ENCODE assay signal across 1 cellular context in the genomic region with DNA sequence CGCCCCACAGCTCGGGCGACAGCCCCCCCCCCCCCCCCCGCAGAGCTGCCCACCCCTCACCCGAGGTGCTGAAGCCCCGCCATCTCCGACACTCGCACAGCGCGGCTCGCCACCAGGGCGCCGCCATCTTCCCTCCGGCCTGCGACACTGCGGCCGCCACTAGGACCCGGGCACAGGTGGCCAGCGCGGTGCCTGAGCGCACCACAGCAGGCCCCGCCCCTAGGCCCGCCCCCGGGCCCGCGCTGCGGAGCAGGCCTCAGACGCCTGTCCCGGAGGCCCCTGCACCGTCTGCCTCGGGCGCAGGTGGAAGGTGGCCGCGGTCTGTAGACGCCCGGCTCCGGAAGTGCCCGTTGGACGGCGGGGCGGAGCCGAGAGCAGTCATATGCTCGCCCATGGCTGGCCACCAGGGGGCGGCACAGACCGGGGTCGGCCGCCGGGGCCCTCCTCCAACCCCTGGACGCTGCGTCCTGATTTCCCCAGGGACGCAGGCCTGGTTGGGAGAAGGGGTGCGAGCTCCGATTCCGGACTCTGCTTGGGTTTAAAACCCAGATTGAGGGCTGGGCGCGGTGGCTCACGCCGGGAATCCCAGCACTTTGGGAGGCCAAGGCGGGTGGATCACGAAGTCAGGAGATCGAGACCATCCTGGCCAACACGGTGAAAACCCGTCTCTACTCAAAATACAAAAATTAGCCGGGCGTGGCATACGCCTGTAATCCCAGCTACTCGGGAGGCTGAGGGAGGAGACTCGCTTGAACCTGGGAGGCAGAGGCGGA.
TF ChIP-seq lines count a peak whose summit lies in the region.

A gene (minus strand): TSS at position 136 of the 773 bp plus-strand sequence. CDS start 9 bp downstream, at position 127.

TF ChIP-seq in GM12878, 131 proteins besides CTCF, POLR2A, EP300 and RAD21 (continued from another document):
- TF ChIP-seq, protein P1, sequence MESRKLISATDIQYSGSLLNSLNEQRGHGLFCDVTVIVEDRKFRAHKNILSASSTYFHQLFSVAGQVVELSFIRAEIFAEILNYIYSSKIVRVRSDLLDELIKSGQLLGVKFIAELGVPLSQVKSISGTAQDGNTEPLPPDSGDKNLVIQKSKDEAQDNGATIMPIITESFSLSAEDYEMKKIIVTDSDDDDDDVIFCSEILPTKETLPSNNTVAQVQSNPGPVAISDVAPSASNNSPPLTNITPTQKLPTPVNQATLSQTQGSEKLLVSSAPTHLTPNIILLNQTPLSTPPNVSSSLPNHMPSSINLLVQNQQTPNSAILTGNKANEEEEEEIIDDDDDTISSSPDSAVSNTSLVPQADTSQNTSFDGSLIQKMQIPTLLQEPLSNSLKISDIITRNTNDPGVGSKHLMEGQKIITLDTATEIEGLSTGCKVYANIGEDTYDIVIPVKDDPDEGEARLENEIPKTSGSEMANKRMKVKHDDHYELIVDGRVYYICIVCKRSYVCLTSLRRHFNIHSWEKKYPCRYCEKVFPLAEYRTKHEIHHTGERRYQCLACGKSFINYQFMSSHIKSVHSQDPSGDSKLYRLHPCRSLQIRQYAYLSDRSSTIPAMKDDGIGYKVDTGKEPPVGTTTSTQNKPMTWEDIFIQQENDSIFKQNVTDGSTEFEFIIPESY (IDR thresholded peaks at IDR 0.05) = no peak
- TF ChIP-seq, protein P2, sequence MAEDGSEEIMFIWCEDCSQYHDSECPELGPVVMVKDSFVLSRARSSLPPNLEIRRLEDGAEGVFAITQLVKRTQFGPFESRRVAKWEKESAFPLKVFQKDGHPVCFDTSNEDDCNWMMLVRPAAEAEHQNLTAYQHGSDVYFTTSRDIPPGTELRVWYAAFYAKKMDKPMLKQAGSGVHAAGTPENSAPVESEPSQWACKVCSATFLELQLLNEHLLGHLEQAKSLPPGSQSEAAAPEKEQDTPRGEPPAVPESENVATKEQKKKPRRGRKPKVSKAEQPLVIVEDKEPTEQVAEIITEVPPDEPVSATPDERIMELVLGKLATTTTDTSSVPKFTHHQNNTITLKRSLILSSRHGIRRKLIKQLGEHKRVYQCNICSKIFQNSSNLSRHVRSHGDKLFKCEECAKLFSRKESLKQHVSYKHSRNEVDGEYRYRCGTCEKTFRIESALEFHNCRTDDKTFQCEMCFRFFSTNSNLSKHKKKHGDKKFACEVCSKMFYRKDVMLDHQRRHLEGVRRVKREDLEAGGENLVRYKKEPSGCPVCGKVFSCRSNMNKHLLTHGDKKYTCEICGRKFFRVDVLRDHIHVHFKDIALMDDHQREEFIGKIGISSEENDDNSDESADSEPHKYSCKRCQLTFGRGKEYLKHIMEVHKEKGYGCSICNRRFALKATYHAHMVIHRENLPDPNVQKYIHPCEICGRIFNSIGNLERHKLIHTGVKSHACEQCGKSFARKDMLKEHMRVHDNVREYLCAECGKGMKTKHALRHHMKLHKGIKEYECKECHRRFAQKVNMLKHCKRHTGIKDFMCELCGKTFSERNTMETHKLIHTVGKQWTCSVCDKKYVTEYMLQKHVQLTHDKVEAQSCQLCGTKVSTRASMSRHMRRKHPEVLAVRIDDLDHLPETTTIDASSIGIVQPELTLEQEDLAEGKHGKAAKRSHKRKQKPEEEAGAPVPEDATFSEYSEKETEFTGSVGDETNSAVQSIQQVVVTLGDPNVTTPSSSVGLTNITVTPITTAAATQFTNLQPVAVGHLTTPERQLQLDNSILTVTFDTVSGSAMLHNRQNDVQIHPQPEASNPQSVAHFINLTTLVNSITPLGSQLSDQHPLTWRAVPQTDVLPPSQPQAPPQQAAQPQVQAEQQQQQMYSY (CRISPR knock-in tag; IDR thresholded peaks at IDR 0.05) = no peak
- TF ChIP-seq ZBED1 (IDR thresholded peaks at IDR 0.05; ENCODE audit: borderline replicate concordance) (no peak), EGR1 (IDR thresholded peaks at IDR 0.05; ENCODE audit: borderline replicate concordance in 1 of 2, low read depth in 2 of 2, low read length in 2 of 2) (peak in 1 of 2 experiments; percentile 71; a peak in 2 of 3 replicates), NFIC (IDR thresholded peaks at IDR 0.05; ENCODE audit: low read depth, low read length) (no peak), STAT3 (IDR thresholded peaks at IDR 0.05; ENCODE audit: low read depth, low read length) (no peak), MYB (IDR thresholded peaks at IDR 0.05; ENCODE audit: borderline replicate concordance, low read depth, low read length) (0 out of 2 replicates have a peak, but pooled peaks have one; percentile 41), SMARCA5 (IDR thresholded peaks at IDR 0.05) (peak; percentile 94; the same call in 1 of the 2 replicates), RELA (IDR thresholded peaks at IDR 0.05; ENCODE audit: borderline replicate concordance, partially characterized antibody) (peak; percentile 59), ZNF622 (IDR thresholded peaks at IDR 0.05) (no peak), TCF12 (IDR thresholded peaks at IDR 0.05; ENCODE audit: low read depth, low read length) (peak; percentile 69; the same call in 1 of the 2 replicates), SUPT20H (IDR thresholded peaks at IDR 0.05; ENCODE audit: borderline replicate concordance, control insufficient read depth, low read depth, low read length) (no peak), ZNF24 (IDR thresholded peaks at IDR 0.05) (0 out of 2 replicates have a peak, but pooled peaks have one; percentile 59), EZH2 (IDR thresholded peaks at IDR 0.05; ENCODE audit: borderline replicate concordance, control insufficient read depth, low read depth, low read length) (no peak), ZNF384 (IDR thresholded peaks at IDR 0.05; ENCODE audit: borderline replicate concordance, low read depth, low read length) (no peak), SP1 (IDR thresholded peaks at IDR 0.05; ENCODE audit: low read depth, low read length) (peak; percentile 55), RCOR1 (conservative IDR thresholded peaks at IDR 0.05; ENCODE audit: low read depth, low read length) (0 out of 2 replicates have a peak, but pooled peaks have one; percentile 43)
- TF ChIP-seq, protein P3, sequence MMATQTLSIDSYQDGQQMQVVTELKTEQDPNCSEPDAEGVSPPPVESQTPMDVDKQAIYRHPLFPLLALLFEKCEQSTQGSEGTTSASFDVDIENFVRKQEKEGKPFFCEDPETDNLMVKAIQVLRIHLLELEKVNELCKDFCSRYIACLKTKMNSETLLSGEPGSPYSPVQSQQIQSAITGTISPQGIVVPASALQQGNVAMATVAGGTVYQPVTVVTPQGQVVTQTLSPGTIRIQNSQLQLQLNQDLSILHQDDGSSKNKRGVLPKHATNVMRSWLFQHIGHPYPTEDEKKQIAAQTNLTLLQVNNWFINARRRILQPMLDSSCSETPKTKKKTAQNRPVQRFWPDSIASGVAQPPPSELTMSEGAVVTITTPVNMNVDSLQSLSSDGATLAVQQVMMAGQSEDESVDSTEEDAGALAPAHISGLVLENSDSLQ (IDR thresholded peaks at IDR 0.05) = peak; percentile 48
- TF ChIP-seq, protein P4, sequence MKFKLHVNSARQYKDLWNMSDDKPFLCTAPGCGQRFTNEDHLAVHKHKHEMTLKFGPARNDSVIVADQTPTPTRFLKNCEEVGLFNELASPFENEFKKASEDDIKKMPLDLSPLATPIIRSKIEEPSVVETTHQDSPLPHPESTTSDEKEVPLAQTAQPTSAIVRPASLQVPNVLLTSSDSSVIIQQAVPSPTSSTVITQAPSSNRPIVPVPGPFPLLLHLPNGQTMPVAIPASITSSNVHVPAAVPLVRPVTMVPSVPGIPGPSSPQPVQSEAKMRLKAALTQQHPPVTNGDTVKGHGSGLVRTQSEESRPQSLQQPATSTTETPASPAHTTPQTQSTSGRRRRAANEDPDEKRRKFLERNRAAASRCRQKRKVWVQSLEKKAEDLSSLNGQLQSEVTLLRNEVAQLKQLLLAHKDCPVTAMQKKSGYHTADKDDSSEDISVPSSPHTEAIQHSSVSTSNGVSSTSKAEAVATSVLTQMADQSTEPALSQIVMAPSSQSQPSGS (IDR thresholded peaks at IDR 0.05; ENCODE audit: low read length) = no peak
- TF ChIP-seq, protein P5, sequence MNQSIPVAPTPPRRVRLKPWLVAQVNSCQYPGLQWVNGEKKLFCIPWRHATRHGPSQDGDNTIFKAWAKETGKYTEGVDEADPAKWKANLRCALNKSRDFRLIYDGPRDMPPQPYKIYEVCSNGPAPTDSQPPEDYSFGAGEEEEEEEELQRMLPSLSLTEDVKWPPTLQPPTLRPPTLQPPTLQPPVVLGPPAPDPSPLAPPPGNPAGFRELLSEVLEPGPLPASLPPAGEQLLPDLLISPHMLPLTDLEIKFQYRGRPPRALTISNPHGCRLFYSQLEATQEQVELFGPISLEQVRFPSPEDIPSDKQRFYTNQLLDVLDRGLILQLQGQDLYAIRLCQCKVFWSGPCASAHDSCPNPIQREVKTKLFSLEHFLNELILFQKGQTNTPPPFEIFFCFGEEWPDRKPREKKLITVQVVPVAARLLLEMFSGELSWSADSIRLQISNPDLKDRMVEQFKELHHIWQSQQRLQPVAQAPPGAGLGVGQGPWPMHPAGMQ (IDR thresholded peaks at IDR 0.05; ENCODE audit: borderline replicate concordance) = no peak
